1 cellular context compared by ENCODE assay signal in the genomic region with DNA sequence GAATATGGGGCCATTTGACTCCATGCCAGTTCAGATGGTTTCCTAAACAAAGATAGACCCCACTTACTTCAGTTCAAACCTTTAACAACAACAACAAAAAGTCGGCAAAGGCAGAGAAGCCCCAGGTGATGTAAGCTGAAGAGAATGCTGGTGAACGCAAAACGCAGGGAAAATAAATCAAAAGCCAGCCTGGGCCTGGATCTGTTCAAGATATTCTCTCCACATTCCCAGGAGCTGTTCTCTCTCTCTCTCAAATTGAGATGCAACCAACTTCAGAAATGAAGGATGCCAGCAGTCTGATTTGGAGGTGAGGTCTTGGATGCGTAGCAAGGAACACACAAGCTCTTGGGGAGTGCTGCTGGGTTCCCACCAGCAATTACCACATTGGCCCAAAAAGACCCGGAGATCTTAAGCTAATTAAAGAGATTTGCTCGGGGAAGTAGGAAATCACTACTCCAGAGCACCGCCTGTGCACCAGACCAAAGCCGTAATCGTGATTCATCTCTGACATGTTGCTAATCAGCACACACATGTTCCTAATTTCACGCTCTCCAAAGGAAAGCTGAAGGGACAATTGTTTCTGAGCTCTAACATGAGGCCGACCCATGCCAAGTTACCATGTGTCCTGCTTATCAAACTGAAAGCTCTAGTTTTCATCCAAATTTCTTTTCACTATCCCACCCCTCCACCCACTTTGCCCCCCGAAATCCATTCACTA.
TF ChIP-seq lines count a peak whose summit lies in the region.

No MANE protein-coding gene starts in this region.

TF ChIP-seq in SK-N-SH, 30 proteins besides CTCF, POLR2A, EP300 and RAD21 (continued from another document):
- TF ChIP-seq, protein P1, sequence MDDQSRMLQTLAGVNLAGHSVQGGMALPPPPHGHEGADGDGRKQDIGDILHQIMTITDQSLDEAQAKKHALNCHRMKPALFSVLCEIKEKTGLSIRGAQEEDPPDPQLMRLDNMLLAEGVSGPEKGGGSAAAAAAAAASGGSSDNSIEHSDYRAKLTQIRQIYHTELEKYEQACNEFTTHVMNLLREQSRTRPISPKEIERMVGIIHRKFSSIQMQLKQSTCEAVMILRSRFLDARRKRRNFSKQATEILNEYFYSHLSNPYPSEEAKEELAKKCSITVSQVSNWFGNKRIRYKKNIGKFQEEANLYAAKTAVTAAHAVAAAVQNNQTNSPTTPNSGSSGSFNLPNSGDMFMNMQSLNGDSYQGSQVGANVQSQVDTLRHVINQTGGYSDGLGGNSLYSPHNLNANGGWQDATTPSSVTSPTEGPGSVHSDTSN (IDR thresholded peaks at IDR 0.05): peak; percentile 59
